Comparison of ENCODE assay signal across 22 cellular contexts in genomic region chr20:35054804-35055203, GRCh38. TPM values are rescaled to one million over a fixed set of nuclear protein-coding genes. Genes with fewer than 3 reads are reported as not detected.
A peak's percentile ranks its signal among the peaks of the same experiment; 100 is the strongest.
DNase-seq lines count a peak whose midpoint lies in the region; ATAC-seq and TF ChIP-seq lines count a peak whose summit lies in the region.
"Had no signal": no experiment of that assay in that cellular context is flagged by ENCODE, and none has a peak within 500 bp of the region (broad histone marks: within the 10 kb centered on the region; RNA-seq: fewer than 3 reads in every experiment).

No MANE protein-coding gene starts in this region.

- peaks cover 69% of the 10 kb centered on the region for H3K36me3 Mint-ChIP-seq in activated T-cell treated with anti-CD3 and anti-CD28 coated beads, Interleukin-2, amount 50 U/mL, for 24 hours (ENCODE audit: low read depth)
- H3K36me3 Mint-ChIP-seq in activated T-cell treated with anti-CD3 and anti-CD28 coated beads, Interleukin-2, amount 50 U/mL, for 4 hours (ENCODE audit: insufficient read depth) = peaks cover 26% of the 10 kb centered on the region
- H3K36me3 Mint-ChIP-seq in activated naive CD8-positive, alpha-beta T cell treated with anti-CD3 and anti-CD28 coated beads for 36 hours = peaks cover 45% of the 10 kb centered on the region
- H3K36me3 Mint-ChIP-seq in progenitor cell of endocrine pancreas (ENCODE audit: insufficient read depth) = peaks cover 25% of the 10 kb centered on the region

- H2AFZ ChIP-seq in GM23248 = no peak overlapping the region

- H3K4me3 ChIP-seq in GM23248 = no peak overlapping the region
- no peak overlapping the region for H3K4me3 ChIP-seq in tibial artery
- H3K4me3 ChIP-seq: A549, BLaER1, HAP-1, vagina had no signal

- no peaks in the 10 kb centered on the region for H3K9me3 Mint-ChIP-seq in activated T-cell treated with anti-CD3 and anti-CD28 coated beads, Interleukin-2, amount 50 U/mL, for 24 hours
- H3K9me3 Mint-ChIP-seq in activated T-cell treated with anti-CD3 and anti-CD28 coated beads, Interleukin-2, amount 50 U/mL, for 4 hours = no peaks in the 10 kb centered on the region
- H3K9me3 Mint-ChIP-seq in activated naive CD8-positive, alpha-beta T cell treated with anti-CD3 and anti-CD28 coated beads for 36 hours = no peaks in the 10 kb centered on the region
- peaks cover 7% of the 10 kb centered on the region for H3K9me3 Mint-ChIP-seq in progenitor cell of endocrine pancreas (ENCODE audit: low read depth)
- H3K9me3 Mint-ChIP-seq: naive B cell, T-cell had no signal

- 96 to 100% methylated on average over 3 of the region's 3 CpGs for whole genome bisulfite sequencing in GM23248 (ENCODE audit: low coverage in 1 of 2, low lambda C conversion rate in 2 of 2, missing lambda C conversion rate in 2 of 2), 2 experiments

- no peak overlapping the region for H3K4me3 Mint-ChIP-seq in activated T-cell treated with anti-CD3 and anti-CD28 coated beads, Interleukin-2, amount 50 U/mL, for 24 hours
- no peak overlapping the region for H3K4me3 Mint-ChIP-seq in activated T-cell treated with anti-CD3 and anti-CD28 coated beads, Interleukin-2, amount 50 U/mL, for 4 hours
- peak overlapping the region; percentile 43 for H3K4me3 Mint-ChIP-seq in activated naive CD8-positive, alpha-beta T cell treated with anti-CD3 and anti-CD28 coated beads for 36 hours
- H3K4me3 Mint-ChIP-seq in progenitor cell of endocrine pancreas (ENCODE audit: low read depth) = no peak overlapping the region
- H3K4me3 Mint-ChIP-seq: brain had no signal

- H3K27ac ChIP-seq in GM23248 = peak overlapping the region; percentile 49; the same call in 1 of the 2 replicates
- peak overlapping the region in 1 of 2 donors; percentile 9 for H3K27ac ChIP-seq in tibial artery
- H3K27ac ChIP-seq: A549, BLaER1, vagina had no signal

- H3K27me3 Mint-ChIP-seq in activated T-cell treated with anti-CD3 and anti-CD28 coated beads, Interleukin-2, amount 50 U/mL, for 24 hours = no peaks in the 10 kb centered on the region
- no peaks in the 10 kb centered on the region for H3K27me3 Mint-ChIP-seq in activated T-cell treated with anti-CD3 and anti-CD28 coated beads, Interleukin-2, amount 50 U/mL, for 4 hours (ENCODE audit: low read depth)
- no peaks in the 10 kb centered on the region for H3K27me3 Mint-ChIP-seq in activated naive CD8-positive, alpha-beta T cell treated with anti-CD3 and anti-CD28 coated beads for 36 hours
- no peaks in the 10 kb centered on the region for H3K27me3 Mint-ChIP-seq in progenitor cell of endocrine pancreas
- H3K27me3 Mint-ChIP-seq: brain, naive B cell, T-cell had no signal

- H3K9me3 ChIP-seq in GM23248 (ENCODE audit: low read depth) = no peaks in the 10 kb centered on the region
- no peaks in the 10 kb centered on the region for H3K9me3 ChIP-seq in tibial artery
- H3K9me3 ChIP-seq: A549, BLaER1, HAP-1, vagina had no signal

- peak overlapping the region; percentile 38 for H3K27ac Mint-ChIP-seq in activated T-cell treated with anti-CD3 and anti-CD28 coated beads, Interleukin-2, amount 50 U/mL, for 24 hours
- H3K27ac Mint-ChIP-seq in activated naive CD8-positive, alpha-beta T cell treated with anti-CD3 and anti-CD28 coated beads for 36 hours = peak overlapping the region; percentile 97
- H3K27ac Mint-ChIP-seq in progenitor cell of endocrine pancreas = peak overlapping the region; percentile 7
- H3K27ac Mint-ChIP-seq: T-cell had no signal

- intact Hi-C loops in tibial artery (cut with DNase I; ENCODE audit: low total_unique reads) = no loop called here

- no peak for ATAC-seq in activated T-cell treated with anti-CD3 and anti-CD28 coated beads, Interleukin-2, amount 50 U/mL, for 4 hours
- no peak for ATAC-seq in HG02970 (IDR thresholded peaks at IDR 0.05; ENCODE audit: low FRiP score, unreplicated experiment)
- ATAC-seq: A549 had no signal

- in situ Hi-C loops in GM23248 (cut with MboI) = no loop called here

- H3K4me1 Mint-ChIP-seq in activated T-cell treated with anti-CD3 and anti-CD28 coated beads, Interleukin-2, amount 50 U/mL, for 24 hours (ENCODE audit: low read depth) = peaks cover 31% of the 10 kb centered on the region
- H3K4me1 Mint-ChIP-seq in activated T-cell treated with anti-CD3 and anti-CD28 coated beads, Interleukin-2, amount 50 U/mL, for 4 hours (ENCODE audit: low read depth) = peaks cover 24% of the 10 kb centered on the region
- peaks cover 41% of the 10 kb centered on the region for H3K4me1 Mint-ChIP-seq in activated naive CD8-positive, alpha-beta T cell treated with anti-CD3 and anti-CD28 coated beads for 36 hours
- H3K4me1 Mint-ChIP-seq in progenitor cell of endocrine pancreas (ENCODE audit: low read depth) = peaks cover 19% of the 10 kb centered on the region

- H3K9ac ChIP-seq in GM23248 = no peak overlapping the region
- H3K9ac ChIP-seq: BLaER1 had no signal

- peaks cover 31% of the 10 kb centered on the region for H3K4me1 ChIP-seq in GM23248 (ENCODE audit: insufficient read depth)
- peaks cover 0 to 43% (median 3%) of the 10 kb centered on the region in 4 donors for H3K4me1 ChIP-seq in tibial artery
- H3K4me1 ChIP-seq: BLaER1, HAP-1 had no signal

- peaks cover 18% of the 10 kb centered on the region for H3F3A ChIP-seq in GM23248 (ENCODE audit: insufficient read depth)

- peaks cover 32% of the 10 kb centered on the region for H3K36me3 ChIP-seq in GM23248 (ENCODE audit: low read depth)
- H3K36me3 ChIP-seq in tibial artery = peaks cover 2 to 12% (median 3%) of the 10 kb centered on the region in 3 donors

- peaks cover 16% of the 10 kb centered on the region; the same call in 1 of the 2 replicates for H4K20me1 ChIP-seq in GM23248 (ENCODE audit: insufficient read depth)

- TF ChIP-seq CTCF in progenitor cell of endocrine pancreas (IDR thresholded peaks at IDR 0.05; ENCODE audit: unreplicated experiment) (no peak), tibial artery (IDR thresholded peaks at IDR 0.05) (no peak)

- DNase-seq in activated T-cell treated with anti-CD3 and anti-CD28 coated beads, Interleukin-2, amount 50 U/mL, for 24 hours = no peak
- DNase-seq in activated T-cell treated with anti-CD3 and anti-CD28 coated beads, Interleukin-2, amount 50 U/mL, for 4 hours = no peak
- DNase-seq in GM23248 = no peak
- no peak for DNase-seq in activated naive CD8-positive, alpha-beta T cell treated with anti-CD3 and anti-CD28 coated beads for 36 hours
- no peak for DNase-seq in progenitor cell of endocrine pancreas (ENCODE audit: low spot score, unreplicated experiment)
- no peak for DNase-seq in tibial artery
- DNase-seq in GOT3 (lab: John Stamatoyannopoulos, UW) = no peak
- DNase-seq: activated gamma-delta T cell treated with Interleukin-2 at 50 U/mL for 16 hours; GDM1; mammary epithelial cell; naive B cell; NCI-H1417 treated with DMSO at 0.1 percent for 48 hours; NCI-H526; Right ventricle myocardium superior; stimulated activated CD4-positive, alpha-beta T cell treated with anti-CD3 and anti-CD28 coated beads, Interleukin-1b, Interleukin-23, amount 100 ng/mL, for 48 hours; T-cell had no signal

- no peaks in the 10 kb centered on the region; the same call in 1 of the 2 replicates for H3K9me2 ChIP-seq in GM23248 (ENCODE audit: insufficient read depth)

- peaks cover 97% of the 10 kb centered on the region for H3K79me2 ChIP-seq in GM23248 (ENCODE audit: insufficient read depth)

- H3K27me3 ChIP-seq in GM23248 (replicated peaks; ENCODE audit: insufficient read depth) (no peaks in the 10 kb centered on the region), tibial artery (no peaks in the 10 kb centered on the region)
- H3K27me3 ChIP-seq: BLaER1, vagina had no signal

- H3K4me2 ChIP-seq in GM23248 (ENCODE audit: unreplicated experiment) = no peak overlapping the region
- H3K4me2 ChIP-seq: A549, BLaER1 had no signal

RNA-seq across cellular contexts. Expression of gene TRPC4AP, which starts 37.8 kb away (rescaled TPM):
- total RNA-seq in activated T-cell treated with anti-CD3 and anti-CD28 coated beads, Interleukin-2, amount 50 U/mL, for 4 hours = 10 to 100 TPM; 46.2 to 49.7 (median 47.2) TPM
- 57.0 and 63.4 TPM in 2 replicates for total RNA-seq in GM23248 (2014; rRNA removed; shearing (Covaris generic))
- polyA plus RNA-seq in GM23248 (2016; fragmentation: Nextera tagmentation; extraction: Ambion mirVana) = 92.7 and 93.4 TPM in 2 replicates
- 10 to 100 TPM; 39.6 to 43.1 TPM for total RNA-seq in activated naive CD8-positive, alpha-beta T cell treated with anti-CD3 and anti-CD28 coated beads for 36 hours
- total RNA-seq in progenitor cell of endocrine pancreas = 122 and 123 TPM in 2 replicates

Comparison
In these comparisons a context has a peak if more than half of its experiments do, and no peak if none do; other contexts are left out.
1. H3K27ac Mint-ChIP-seq: peak in every context shown above with its lines; median percentile 97 in activated naive CD8-positive, alpha-beta T cell treated with anti-CD3 and anti-CD28 coated beads for 36 hours; 38 in activated T-cell treated with anti-CD3 and anti-CD28 coated beads, Interleukin-2, amount 50 U/mL, for 24 hours; 7 in progenitor cell of endocrine pancreas.